Comparison of ENCODE assay signal across 8 cellular contexts in the genomic region with DNA sequence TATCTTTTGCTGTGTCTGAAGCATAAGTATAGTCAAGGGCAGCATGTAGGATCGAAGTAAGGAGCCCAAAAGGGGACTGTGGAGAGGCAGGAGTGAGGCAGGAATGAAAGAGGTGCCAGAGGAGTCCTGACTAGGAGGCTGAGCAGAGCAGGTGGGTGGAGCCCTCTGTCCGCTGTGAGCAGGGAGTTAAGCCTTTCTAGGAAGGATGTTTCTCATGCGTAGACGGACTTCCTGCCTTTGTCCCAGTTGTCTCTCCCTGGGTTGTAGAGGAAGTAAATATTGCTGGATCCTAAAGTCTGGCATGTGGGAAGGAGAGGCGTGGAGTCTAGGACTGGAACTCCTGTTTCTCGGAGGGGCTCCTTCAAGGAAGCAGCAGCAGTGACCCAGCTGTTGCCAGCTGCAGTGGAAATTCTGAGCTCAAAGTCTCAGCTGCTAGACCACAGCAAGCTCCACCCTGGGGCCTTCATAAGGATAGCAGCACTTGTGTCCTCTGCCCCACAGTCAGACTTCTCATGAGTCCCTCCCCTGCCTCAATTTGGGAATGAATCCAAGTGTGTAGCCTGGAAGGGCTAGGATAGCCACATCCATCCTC. TPM values are rescaled to one million over a fixed set of nuclear protein-coding genes. Genes with fewer than 3 reads are reported as not detected.
DNase-seq lines count a peak whose midpoint lies in the region; ATAC-seq, FAIRE-seq and TF ChIP-seq lines count a peak whose summit lies in the region.

No MANE protein-coding gene starts in this region.

- no peak for FAIRE-seq in HTR-8/SVneo (lab: Jason Lieb, UNC)

- peaks cover 0 to 2% of the 10 kb centered on the region in 2 donors for H3K36me3 ChIP-seq in esophagus (ENCODE audit: control insufficient read depth in 2 of 2, insufficient read depth in 2 of 2, low read length in 1 of 2)
- H3K36me3 ChIP-seq in muscle layer of colon (ENCODE audit: insufficient read depth, low read length), result peaks cover 16% of the 10 kb centered on the region
- H3K36me3 ChIP-seq in upper lobe of left lung, result peaks cover 5 to 52% (median 15%) of the 10 kb centered on the region in 4 donors

- POLR2A ChIA-PET in activated B cell treated with CpG ODN at 0.5 μM for 24 hours (lab: Charles Lee), result no interaction called here

- no peaks in the 10 kb centered on the region for H3K36me3 Mint-ChIP-seq in activated B cell treated with CpG ODN at 0.5 μM for 24 hours (ENCODE audit: low read depth)

- H3K27me3 ChIP-seq in esophagus (ENCODE audit: control insufficient read depth in 1 of 2, insufficient read depth in 2 of 2, low read length in 2 of 2) (no peaks in the 10 kb centered on the region), muscle layer of colon (ENCODE audit: control insufficient read depth in 1 of 2, insufficient read depth in 2 of 2, low read length in 2 of 2) (no peaks in the 10 kb centered on the region), upper lobe of left lung (no peaks in the 10 kb centered on the region)

- DNase-seq in GM03348 (ENCODE audit: low spot score) (peak; percentile 75), activated B cell treated with CpG ODN at 0.5 μM for 24 hours (no peak), upper lobe of left lung (peak in 1 of 2 donors; percentile 77), HTR-8/SVneo (ENCODE audit: insufficient read length, low spot score) (no peak)

- ATAC-seq in HG03066 (IDR thresholded peaks at IDR 0.05; ENCODE audit: low read depth, unreplicated experiment) (peak; percentile 77), activated B cell treated with CpG ODN at 0.5 μM for 24 hours (ENCODE audit: low read depth) (peak; percentile 54), upper lobe of left lung (ENCODE audit: low FRiP score in 2 of 2) (peak; percentile 83 to 88), GM19455 (IDR thresholded peaks at IDR 0.05; ENCODE audit: unreplicated experiment) (no peak)

- H3K27me3 Mint-ChIP-seq in activated B cell treated with CpG ODN at 0.5 μM for 24 hours, result no peaks in the 10 kb centered on the region

- intact Hi-C loops in activated B cell treated with CpG ODN at 0.5 μM for 24 hours (cut with micrococcal nuclease), result no loop called here

- 29 to 35% methylated on average over 6 of the region's 6 CpGs for WGBS in esophagus, 2 donors
- WGBS in upper lobe of left lung, 2 donors, result 19 to 35% methylated on average over 4 to 6 of the region's 6 CpGs

- no peak for TF ChIP-seq CTCF in activated B cell treated with CpG ODN at 0.5 μM for 24 hours (IDR thresholded peaks at IDR 0.05)
- peak in 3 of 6 experiments; percentile 3 to 42 (median 37) for TF ChIP-seq CTCF in upper lobe of left lung (IDR thresholded peaks at IDR 0.05)

- H3K4me3 Mint-ChIP-seq in activated B cell treated with CpG ODN at 0.5 μM for 24 hours, result peak overlapping the region; percentile 12

- H3K27ac ChIP-seq in esophagus (ENCODE audit: low read depth in 2 of 2, low read length in 1 of 2) (peak overlapping the region; percentile 49 to 68), muscle layer of colon (ENCODE audit: low read depth, low read length) (peak overlapping the region; percentile 61), upper lobe of left lung (peak overlapping the region; percentile 72 to 90 (median 78))

- no peaks in the 10 kb centered on the region for H3K9me3 ChIP-seq in esophagus (ENCODE audit: control insufficient read depth in 2 of 2, insufficient read depth in 1 of 2, low read depth in 1 of 2, low read length in 1 of 2)
- no peaks in the 10 kb centered on the region for H3K9me3 ChIP-seq in muscle layer of colon (ENCODE audit: low read length)
- no peaks in the 10 kb centered on the region for H3K9me3 ChIP-seq in upper lobe of left lung

- CTCF ChIA-PET in activated B cell treated with CpG ODN at 0.5 μM for 24 hours (lab: Charles Lee), result interaction anchor here (1.0 kb wide), 1 partner anchor 51 kb away, joined by 3 read pairs; no protein-coding TSS in a partner anchor

- peak overlapping the region; percentile 23 for H3K9ac ChIP-seq in muscle layer of colon (ENCODE audit: low read length)

- no peak overlapping the region for H3K27ac Mint-ChIP-seq in activated B cell treated with CpG ODN at 0.5 μM for 24 hours

- H3K4me1 Mint-ChIP-seq in activated B cell treated with CpG ODN at 0.5 μM for 24 hours, result peaks cover 9% of the 10 kb centered on the region

- TF ChIP-seq EP300 in upper lobe of left lung (IDR thresholded peaks at IDR 0.05), result peak; percentile 94 to 99 (median 97)

- TF ChIP-seq POLR2A in upper lobe of left lung (IDR thresholded peaks at IDR 0.05), result peak in 2 of 4 donors; percentile 19 to 44

- no peaks in the 10 kb centered on the region for H3K9me3 Mint-ChIP-seq in activated B cell treated with CpG ODN at 0.5 μM for 24 hours

- no peak overlapping the region for H3K4me3 ChIP-seq in esophagus (ENCODE audit: low read depth in 1 of 2, low read length in 2 of 2)
- H3K4me3 ChIP-seq in muscle layer of colon (ENCODE audit: low read depth in 1 of 2, low read length in 2 of 2), result peak overlapping the region in 1 of 2 donors; percentile 4
- H3K4me3 ChIP-seq in upper lobe of left lung, result no peak overlapping the region

- H3K4me1 ChIP-seq in esophagus (ENCODE audit: control insufficient read depth in 2 of 2, insufficient read depth in 2 of 2, low read length in 1 of 2) (no peaks in the 10 kb centered on the region), muscle layer of colon (ENCODE audit: insufficient read depth, low read length) (peaks cover 18% of the 10 kb centered on the region), upper lobe of left lung (peaks cover 47 to 60% (median 55%) of the 10 kb centered on the region in 4 donors)

RNA-seq across cellular contexts. Expression of a gene that starts 44.0 kb away (rescaled TPM):
- 2.7 and 3.4 TPM in 2 replicates for total RNA-seq in activated B cell treated with CpG ODN at 0.5 μM for 24 hours
- 1 to 10 TPM; 3.4 to 6.7 TPM for polyA plus RNA-seq in esophagus
- total RNA-seq in upper lobe of left lung, result 100 to 1,000 TPM in 1 of 6 donors, 10 to 100 TPM in 5; 43.0 to 113 (median 78.4) TPM

Comparison
In these comparisons a context has a peak if more than half of its experiments do, and no peak if none do; other contexts are left out.
1. RNA of a gene that starts 44.0 kb away (total RNA-seq): 43.0 to 113 TPM in upper lobe of left lung; 2.7 to 3.4 TPM in activated B cell treated with CpG ODN at 0.5 μM for 24 hours; every median in the first group is over 10 times any median in the second.
2. Peak in every context shown above with its lines, with median percentiles within 50 percentile points of each other: H3K27ac ChIP-seq.